In genomic region chrX:63434665-63435064, GRCh38 we compare ENCODE assay signal across 1 cellular context.
TF ChIP-seq lines count a peak whose summit lies in the region.

No MANE protein-coding gene starts in this region.

TF ChIP-seq in HCT116, 20 proteins besides CTCF, POLR2A, EP300 and RAD21 (continued from another document):
- TF ChIP-seq SRF (IDR thresholded peaks at IDR 0.05; ENCODE audit: low read depth) (no peak), YY1 (IDR thresholded peaks at IDR 0.05; ENCODE audit: extremely low read depth, insufficient replicate concordance, low read depth, low read length) (peak; percentile 90), JUND (IDR thresholded peaks at IDR 0.05) (peak; percentile 32)
TF ChIP-seq in HCT116: peak in this region for 7.
